In the genomic region with DNA sequence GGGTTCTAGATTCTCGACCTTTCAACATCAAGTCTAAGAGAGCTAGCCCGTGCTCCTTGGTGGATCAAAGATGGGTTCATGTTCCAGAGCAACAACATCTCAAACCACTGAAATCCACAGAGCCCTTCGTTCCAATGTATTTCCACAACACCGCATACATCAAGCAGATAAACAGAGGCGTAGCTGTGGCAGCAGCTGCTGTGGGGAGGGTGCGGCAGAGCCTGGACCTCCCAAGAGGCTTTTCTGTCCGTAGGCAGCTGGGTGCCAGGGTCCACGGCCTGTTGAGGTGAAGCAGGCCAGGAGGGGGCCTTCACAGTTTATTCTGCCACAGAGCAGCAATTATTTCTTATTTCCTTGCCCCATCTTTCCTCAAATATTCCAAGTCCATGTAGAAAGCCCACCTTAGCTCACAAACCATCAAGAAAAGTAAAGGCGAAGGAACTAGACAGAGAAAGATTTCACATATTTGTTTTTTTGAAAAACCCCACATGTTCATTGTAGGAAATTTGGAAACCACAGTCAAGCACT, we compare ENCODE assay signal across 19 cellular contexts.
"Had no signal": no experiment of that assay in that cellular context is flagged by ENCODE, and none has a peak within 500 bp of the region (broad histone marks: within the 10 kb centered on the region; RNA-seq: fewer than 3 reads in every experiment).

No MANE protein-coding gene starts in this region.

- DNase-seq: activated CD4-positive, alpha-beta memory T cell treated with anti-CD3 and anti-CD28 coated beads, Interleukin-2, amount 10 ng/mL, durations not matched to agents 7 days and 5 days; activated CD4-positive, alpha-beta T cell treated with anti-CD3 and anti-CD28 coated beads for 4 hours; activated effector memory CD4-positive, alpha-beta T cell treated with Interleukin-2 at 50 U/mL for 16 hours; activated naive CD4-positive, alpha-beta T cell treated with anti-CD3 and anti-CD28 coated beads, Interleukin-2, amount 50 U/mL, for 16 hours; activated T-cell treated with anti-CD3 and anti-CD28 coated beads, Interleukin-2, amount 50 U/mL, for 4 hours; adrenal gland; hypothalamus; kidney; left lung; mammary epithelial cell; mucosa of descending colon; stimulated activated CD4-positive, alpha-beta T cell treated with anti-CD3 and anti-CD28 coated beads, Interleukin-4, amount 100 ng/mL, for 24 hours; stimulated activated naive CD4-positive, alpha-beta T cell treated with Interleukin-2 at 50 U/mL for 16 hours; WERI-Rb-1 had no signal

- H3K27me3 ChIP-seq: adrenal gland, cardiac muscle cell, right atrium auricular region had no signal

- ATAC-seq: activated T-cell treated with anti-CD3 and anti-CD28 coated beads, Interleukin-2, amount 50 U/mL, for 4 hours; left lung; mucosa of descending colon; natural killer cell treated with Interleukin-12 subunit alpha and Interleukin-12 subunit beta and Interleukin-15 and Interleukin-18, amount 100 ng/mL, for 72 hours had no signal

- H3K27ac ChIP-seq: adrenal gland, cardiac muscle cell, left lung, right atrium auricular region, skin epidermis, suprapubic skin, WERI-Rb-1 had no signal

- H3K9me3 ChIP-seq: adrenal gland, left lung, mucosa of descending colon, right atrium auricular region, suprapubic skin had no signal

- H3K4me3 ChIP-seq: adrenal gland, cardiac muscle cell, left lung, mucosa of descending colon, right atrium auricular region, skin epidermis, suprapubic skin had no signal

- H3K4me1 ChIP-seq: adrenal gland, left lung, right atrium auricular region, suprapubic skin had no signal

- H3K36me3 ChIP-seq: adrenal gland, cardiac muscle cell, left lung, right atrium auricular region, suprapubic skin, WERI-Rb-1 had no signal
